Comparison of ENCODE assay signal across 8 cellular contexts in the genomic region with DNA sequence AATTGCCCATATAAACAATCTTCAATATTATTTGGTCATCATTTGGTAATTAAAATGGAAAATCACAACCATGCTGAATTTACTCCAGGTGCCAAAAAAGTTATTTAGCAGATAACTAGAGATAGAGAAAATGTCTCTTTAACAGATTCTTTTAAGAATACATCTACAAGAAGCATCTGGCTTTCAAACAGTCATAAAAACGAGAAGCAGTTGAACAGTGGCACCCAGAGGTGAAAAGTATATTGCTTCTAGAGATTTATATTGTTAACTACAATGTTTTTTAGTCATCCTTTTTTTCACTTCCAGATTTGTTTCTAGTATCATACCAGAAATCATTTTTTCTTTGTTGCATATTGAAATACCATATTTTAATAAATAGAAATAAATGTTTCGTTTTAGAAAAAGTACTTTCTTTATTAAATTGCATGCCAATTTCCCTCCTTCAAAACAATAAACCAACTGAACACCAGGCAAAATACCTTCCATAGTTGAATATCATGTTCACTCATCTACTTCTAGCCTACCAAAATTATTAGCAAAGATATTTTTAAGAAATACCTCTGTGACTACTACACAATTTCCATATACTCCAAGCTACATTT.
DNase-seq lines count a peak whose midpoint lies in the region; ATAC-seq, FAIRE-seq and TF ChIP-seq lines count a peak whose summit lies in the region.

No MANE protein-coding gene starts in this region.

- H3K9me3 Mint-ChIP-seq in CD4-positive, CD25-positive, alpha-beta regulatory T cell = no peaks in the 10 kb centered on the region
- no peaks in the 10 kb centered on the region for H3K9me3 Mint-ChIP-seq in activated naive CD8-positive, alpha-beta T cell treated with anti-CD3 and anti-CD28 coated beads for 36 hours

- peaks cover 15% of the 10 kb centered on the region for H3K4me1 ChIP-seq in CD4-positive, CD25-positive, alpha-beta regulatory T cell (ENCODE audit: control insufficient read depth, insufficient read depth, low read length, poor library complexity, severe bottlenecking)
- H3K4me1 ChIP-seq in left lung = peaks cover 2 to 15% of the 10 kb centered on the region in 2 donors

- H3K27me3 Mint-ChIP-seq in CD4-positive, CD25-positive, alpha-beta regulatory T cell = peaks cover 58% of the 10 kb centered on the region
- peaks cover 64% of the 10 kb centered on the region for H3K27me3 Mint-ChIP-seq in activated naive CD8-positive, alpha-beta T cell treated with anti-CD3 and anti-CD28 coated beads for 36 hours

- intact Hi-C loops in left lung (cut with DNase I) = loop anchor here in 1 of 2 donors (5.0 to 10.0 kb wide), 2 partner anchors 332 to 1020 kb away; partner anchors contain the start of gene HOXD8

- no peak overlapping the region for H3K27ac ChIP-seq in CD4-positive, CD25-positive, alpha-beta regulatory T cell (ENCODE audit: insufficient read depth, low read length, poor library complexity, severe bottlenecking)
- H3K27ac ChIP-seq in brain microvascular endothelial cell = no peak overlapping the region
- no peak overlapping the region for H3K27ac ChIP-seq in left lung

- peak overlapping the region in 2 of 4 donors; percentile 13 to 27 for H3K4me3 Mint-ChIP-seq in CD4-positive, CD25-positive, alpha-beta regulatory T cell
- H3K4me3 Mint-ChIP-seq in activated naive CD8-positive, alpha-beta T cell treated with anti-CD3 and anti-CD28 coated beads for 36 hours = no peak overlapping the region

- peak; percentile 44 for TF ChIP-seq CTCF in brain microvascular endothelial cell (IDR thresholded peaks at IDR 0.05; ENCODE audit: low read depth, low read length, missing control alignments)
- peak; percentile 42 to 54 for TF ChIP-seq CTCF in left lung (IDR thresholded peaks at IDR 0.05)

- in situ Hi-C loops in brain microvascular endothelial cell (cut with HindIII; ENCODE audit: low pct_ligation_motif_present, low sequenced_read_pairs) = loop anchor here (25.0 kb wide), 1 partner anchor 485 kb away; no protein-coding TSS in a partner anchor

- H3K4me1 Mint-ChIP-seq in CD4-positive, CD25-positive, alpha-beta regulatory T cell = peaks cover 3 to 15% (median 12%) of the 10 kb centered on the region in 4 donors
- H3K4me1 Mint-ChIP-seq in activated naive CD8-positive, alpha-beta T cell treated with anti-CD3 and anti-CD28 coated beads for 36 hours = peaks cover 8% of the 10 kb centered on the region

- no peaks in the 10 kb centered on the region for H3K36me3 ChIP-seq in CD4-positive, CD25-positive, alpha-beta regulatory T cell (ENCODE audit: control insufficient read depth, insufficient read depth, low read length)
- H3K36me3 ChIP-seq in brain microvascular endothelial cell (replicated peaks) = no peaks in the 10 kb centered on the region
- no peaks in the 10 kb centered on the region for H3K36me3 ChIP-seq in left lung

- H3K36me3 Mint-ChIP-seq in CD4-positive, CD25-positive, alpha-beta regulatory T cell = no peaks in the 10 kb centered on the region
- no peaks in the 10 kb centered on the region for H3K36me3 Mint-ChIP-seq in activated naive CD8-positive, alpha-beta T cell treated with anti-CD3 and anti-CD28 coated beads for 36 hours

- H3K27ac Mint-ChIP-seq in CD4-positive, CD25-positive, alpha-beta regulatory T cell = no peak overlapping the region
- no peak overlapping the region for H3K27ac Mint-ChIP-seq in activated naive CD8-positive, alpha-beta T cell treated with anti-CD3 and anti-CD28 coated beads for 36 hours

- no peaks in the 10 kb centered on the region for H3K9me3 ChIP-seq in CD4-positive, CD25-positive, alpha-beta regulatory T cell (ENCODE audit: control insufficient read depth in 2 of 2, low read length in 2 of 2)
- H3K9me3 ChIP-seq in left lung = no peaks in the 10 kb centered on the region

- DNase-seq in CD4-positive, CD25-positive, alpha-beta regulatory T cell = peak in 2 of 3 donors; percentile 60 to 73
- DNase-seq in GM18507 (ENCODE audit: extremely low spot score, insufficient read length, low read depth) = no peak
- peak; percentile 77 for DNase-seq in NCI-H748 (lab: John Stamatoyannopoulos, UW; ENCODE audit: unreplicated experiment)
- DNase-seq in brain microvascular endothelial cell = peak; percentile 55
- no peak for DNase-seq in left lung
- DNase-seq in activated naive CD8-positive, alpha-beta T cell treated with anti-CD3 and anti-CD28 coated beads for 36 hours = no peak

- H3K27me3 ChIP-seq in CD4-positive, CD25-positive, alpha-beta regulatory T cell (ENCODE audit: control insufficient read depth, insufficient read depth, low read length) = peaks cover 22% of the 10 kb centered on the region
- H3K27me3 ChIP-seq in brain microvascular endothelial cell (replicated peaks) (peaks cover 11% of the 10 kb centered on the region), left lung (peaks cover 30 to 74% of the 10 kb centered on the region in 2 donors)

- FAIRE-seq in GM18507 (lab: Jason Lieb, UNC) = peak; percentile 75

- peak; percentile 30 to 34 for ATAC-seq in CD4-positive, CD25-positive, alpha-beta regulatory T cell (ENCODE audit: low read depth in 2 of 2)
- ATAC-seq in HG03442 (IDR thresholded peaks at IDR 0.05; ENCODE audit: unreplicated experiment) (peak; percentile 66), left lung (peak; percentile 77), HG03565 (IDR thresholded peaks at IDR 0.05; ENCODE audit: unreplicated experiment) (no peak)

- peak overlapping the region; percentile 97 for H3K4me3 ChIP-seq in CD4-positive, CD25-positive, alpha-beta regulatory T cell (ENCODE audit: low read depth, low read length)
- H3K4me3 ChIP-seq in brain microvascular endothelial cell (ENCODE audit: low read depth, low read length) (no peak overlapping the region), left lung (no peak overlapping the region)

Comparison
In these comparisons a context has a peak if more than half of its experiments do, and no peak if none do; other contexts are left out.
1. DNase-seq: peak in CD4-positive, CD25-positive, alpha-beta regulatory T cell (2 of 3), NCI-H748 (single experiment) and brain microvascular endothelial cell (single experiment); none in GM18507 (single experiment), left lung (0 of 2) and activated naive CD8-positive, alpha-beta T cell treated with anti-CD3 and anti-CD28 coated beads for 36 hours (single experiment).